ENCODE assay signal across 15 cellular contexts in genomic region chr1:9251501-9251900, GRCh38. TPM values are rescaled to one million over a fixed set of nuclear protein-coding genes. Genes with fewer than 3 reads are reported as not detected.
DNase-seq lines count a peak whose midpoint lies in the region; ATAC-seq and TF ChIP-seq lines count a peak whose summit lies in the region.
"Had no signal": no experiment of that assay in that cellular context is flagged by ENCODE, and none has a peak within 500 bp of the region (broad histone marks: within the 10 kb centered on the region; RNA-seq: fewer than 3 reads in every experiment).

No MANE protein-coding gene starts in this region.

- H3K36me3 ChIP-seq in GM23338 (ENCODE audit: insufficient read depth) = no peaks in the 10 kb centered on the region
- peaks cover 0 to 46% (median 20%) of the 10 kb centered on the region in 4 donors for H3K36me3 ChIP-seq in right lobe of liver

- DNase-seq in GM23338 (ENCODE audit: low spot score) = no peak
- DNase-seq in dorsolateral prefrontal cortex = peak in 1 of 10 donors; percentile 42
- DNase-seq in right lobe of liver = peak in 1 of 3 donors; percentile 41
- no peak for DNase-seq in stimulated activated CD4-positive, alpha-beta T cell treated with anti-CD3 and anti-CD28 coated beads, Interleukin-12 subunit alpha, Interleukin-12 subunit beta, amount 100 ng/mL, for 4 hours
- DNase-seq in NK-92 treated with Interleukin-12 subunit alpha and Interleukin-12 subunit beta, amount 100 ng/mL, for 24 hours (lab: John Stamatoyannopoulos, UW) = no peak
- DNase-seq: activated CD4-positive, alpha-beta T cell treated with anti-CD3 and anti-CD28 coated beads for 1 hour; activated CD8-positive, alpha-beta memory T cell treated with anti-CD3 and anti-CD28 coated beads, Interleukin-2, amount 50 U/mL, for 48 hours; central memory CD4-positive, alpha-beta T cell; NCI-H146; NCI-H774 had no signal

- peaks cover 59% of the 10 kb centered on the region for H3K4me1 Mint-ChIP-seq in GM23338

- no peaks in the 10 kb centered on the region; the same call in 2 of the 3 replicates for H3K36me3 Mint-ChIP-seq in GM23338 (ENCODE audit: low read depth)

- H3K27me3 ChIP-seq in GM23338 (ENCODE audit: insufficient read depth) (no peaks in the 10 kb centered on the region), dorsolateral prefrontal cortex (no peaks in the 10 kb centered on the region), right lobe of liver (no peaks in the 10 kb centered on the region)

- no peak overlapping the region for H2AFZ ChIP-seq in GM23338

- peak overlapping the region; percentile 8; the same call in 1 of the 2 replicates for H3K4me2 ChIP-seq in GM23338

- no peak for TF ChIP-seq POLR2A in right lobe of liver (IDR thresholded peaks at IDR 0.05)

- WGBS in right lobe of liver (ENCODE audit: insufficient coverage, low coverage, low lambda C conversion rate, missing lambda C conversion rate) = 51% methylated on average over 4 of the region's 6 CpGs

- no peaks in the 10 kb centered on the region for H3F3A ChIP-seq in GM23338 (replicated peaks; ENCODE audit: low read depth)

- no peaks in the 10 kb centered on the region for H3K9me3 ChIP-seq in right lobe of liver

- H3K27ac Mint-ChIP-seq in GM23338 = no peak overlapping the region
- H3K27ac Mint-ChIP-seq: activated naive CD4-positive, alpha-beta T cell treated with anti-CD3 and anti-CD28 coated beads, Interleukin-2, amount 50 U/mL, for 24 hours; progenitor cell of endocrine pancreas had no signal

- H3K27me3 Mint-ChIP-seq in GM23338 (ENCODE audit: insufficient read depth, low read depth, poor library complexity) = peaks cover 12% of the 10 kb centered on the region
- H3K27me3 Mint-ChIP-seq: activated naive CD4-positive, alpha-beta T cell treated with anti-CD3 and anti-CD28 coated beads, Interleukin-2, amount 50 U/mL, for 24 hours; progenitor cell of endocrine pancreas had no signal

- peaks cover 29% of the 10 kb centered on the region for H3K4me1 ChIP-seq in GM23338 (ENCODE audit: insufficient read depth)
- H3K4me1 ChIP-seq in right lobe of liver = peaks cover 0 to 72% (median 37%) of the 10 kb centered on the region in 4 donors

- H3K27ac ChIP-seq in GM23338 (ENCODE audit: low read depth) = no peak overlapping the region
- H3K27ac ChIP-seq in dorsolateral prefrontal cortex = peak overlapping the region in 37 of 59 donors; percentile 9 to 93 (median 62)
- H3K27ac ChIP-seq in right lobe of liver = peak overlapping the region in 2 of 3 donors; percentile 14 to 62
- peak overlapping the region in 12 of 21 experiments; percentile 51 to 86 (median 73) for H3K27ac ChIP-seq in skin epidermis

- no peaks in the 10 kb centered on the region for H4K20me1 ChIP-seq in GM23338 (replicated peaks; ENCODE audit: insufficient read depth)

- no peak for TF ChIP-seq CTCF in GM23338 (conservative IDR thresholded peaks at IDR 0.05; ENCODE audit: low read depth in 2 of 2)
- TF ChIP-seq CTCF in dorsolateral prefrontal cortex (IDR thresholded peaks at IDR 0.05 in 54 of 56, conservative IDR thresholded peaks at IDR 0.05 in 2 of 56; ENCODE audit: low read depth in 1 of 56, partially characterized antibody in 56 of 56) = no peak
- TF ChIP-seq CTCF in right lobe of liver (IDR thresholded peaks at IDR 0.05) = no peak

- H3K4me3 ChIP-seq in GM23338 (no peak overlapping the region), dorsolateral prefrontal cortex (peak overlapping the region in 21 of 59 donors; percentile 1 to 49 (median 29)), right lobe of liver (no peak overlapping the region), skin epidermis (peak overlapping the region in 2 of 7 experiments; percentile 6 to 28)

- H3K4me3 Mint-ChIP-seq in GM23338 = no peak overlapping the region; the same call in 2 of the 3 replicates
- H3K4me3 Mint-ChIP-seq: activated naive CD4-positive, alpha-beta T cell treated with anti-CD3 and anti-CD28 coated beads, Interleukin-2, amount 50 U/mL, for 24 hours had no signal

- H3K79me2 ChIP-seq in GM23338 (replicated peaks; ENCODE audit: insufficient read depth) = no peaks in the 10 kb centered on the region

- ATAC-seq in GM23338 (peak; percentile 4; the same call in 2 of the 3 replicates), right lobe of liver (peak in 1 of 4 donors; percentile 1), HG02763 (IDR thresholded peaks at IDR 0.05; ENCODE audit: unreplicated experiment) (no peak), HG03457 (IDR thresholded peaks at IDR 0.05; ENCODE audit: unreplicated experiment) (no peak)

- H3K9me3 Mint-ChIP-seq in GM23338 = no peaks in the 10 kb centered on the region
- H3K9me3 Mint-ChIP-seq: activated naive CD4-positive, alpha-beta T cell treated with anti-CD3 and anti-CD28 coated beads, Interleukin-2, amount 50 U/mL, for 24 hours had no signal

- intact Hi-C loops in dorsolateral prefrontal cortex (cut with DNase I) = loop anchor here in 1 of 2 donors (5.0 kb wide), 1 partner anchor 69 kb away; no protein-coding TSS in a partner anchor
- intact Hi-C loops in right lobe of liver (cut with DNase I) = no loop called here

- H3K9me2 ChIP-seq in GM23338 (ENCODE audit: insufficient read depth) = no peaks in the 10 kb centered on the region

TF ChIP-seq in GM23338, 12 proteins besides CTCF, POLR2A, EP300 and RAD21 (continues in another document):
- TF ChIP-seq, protein P1, sequence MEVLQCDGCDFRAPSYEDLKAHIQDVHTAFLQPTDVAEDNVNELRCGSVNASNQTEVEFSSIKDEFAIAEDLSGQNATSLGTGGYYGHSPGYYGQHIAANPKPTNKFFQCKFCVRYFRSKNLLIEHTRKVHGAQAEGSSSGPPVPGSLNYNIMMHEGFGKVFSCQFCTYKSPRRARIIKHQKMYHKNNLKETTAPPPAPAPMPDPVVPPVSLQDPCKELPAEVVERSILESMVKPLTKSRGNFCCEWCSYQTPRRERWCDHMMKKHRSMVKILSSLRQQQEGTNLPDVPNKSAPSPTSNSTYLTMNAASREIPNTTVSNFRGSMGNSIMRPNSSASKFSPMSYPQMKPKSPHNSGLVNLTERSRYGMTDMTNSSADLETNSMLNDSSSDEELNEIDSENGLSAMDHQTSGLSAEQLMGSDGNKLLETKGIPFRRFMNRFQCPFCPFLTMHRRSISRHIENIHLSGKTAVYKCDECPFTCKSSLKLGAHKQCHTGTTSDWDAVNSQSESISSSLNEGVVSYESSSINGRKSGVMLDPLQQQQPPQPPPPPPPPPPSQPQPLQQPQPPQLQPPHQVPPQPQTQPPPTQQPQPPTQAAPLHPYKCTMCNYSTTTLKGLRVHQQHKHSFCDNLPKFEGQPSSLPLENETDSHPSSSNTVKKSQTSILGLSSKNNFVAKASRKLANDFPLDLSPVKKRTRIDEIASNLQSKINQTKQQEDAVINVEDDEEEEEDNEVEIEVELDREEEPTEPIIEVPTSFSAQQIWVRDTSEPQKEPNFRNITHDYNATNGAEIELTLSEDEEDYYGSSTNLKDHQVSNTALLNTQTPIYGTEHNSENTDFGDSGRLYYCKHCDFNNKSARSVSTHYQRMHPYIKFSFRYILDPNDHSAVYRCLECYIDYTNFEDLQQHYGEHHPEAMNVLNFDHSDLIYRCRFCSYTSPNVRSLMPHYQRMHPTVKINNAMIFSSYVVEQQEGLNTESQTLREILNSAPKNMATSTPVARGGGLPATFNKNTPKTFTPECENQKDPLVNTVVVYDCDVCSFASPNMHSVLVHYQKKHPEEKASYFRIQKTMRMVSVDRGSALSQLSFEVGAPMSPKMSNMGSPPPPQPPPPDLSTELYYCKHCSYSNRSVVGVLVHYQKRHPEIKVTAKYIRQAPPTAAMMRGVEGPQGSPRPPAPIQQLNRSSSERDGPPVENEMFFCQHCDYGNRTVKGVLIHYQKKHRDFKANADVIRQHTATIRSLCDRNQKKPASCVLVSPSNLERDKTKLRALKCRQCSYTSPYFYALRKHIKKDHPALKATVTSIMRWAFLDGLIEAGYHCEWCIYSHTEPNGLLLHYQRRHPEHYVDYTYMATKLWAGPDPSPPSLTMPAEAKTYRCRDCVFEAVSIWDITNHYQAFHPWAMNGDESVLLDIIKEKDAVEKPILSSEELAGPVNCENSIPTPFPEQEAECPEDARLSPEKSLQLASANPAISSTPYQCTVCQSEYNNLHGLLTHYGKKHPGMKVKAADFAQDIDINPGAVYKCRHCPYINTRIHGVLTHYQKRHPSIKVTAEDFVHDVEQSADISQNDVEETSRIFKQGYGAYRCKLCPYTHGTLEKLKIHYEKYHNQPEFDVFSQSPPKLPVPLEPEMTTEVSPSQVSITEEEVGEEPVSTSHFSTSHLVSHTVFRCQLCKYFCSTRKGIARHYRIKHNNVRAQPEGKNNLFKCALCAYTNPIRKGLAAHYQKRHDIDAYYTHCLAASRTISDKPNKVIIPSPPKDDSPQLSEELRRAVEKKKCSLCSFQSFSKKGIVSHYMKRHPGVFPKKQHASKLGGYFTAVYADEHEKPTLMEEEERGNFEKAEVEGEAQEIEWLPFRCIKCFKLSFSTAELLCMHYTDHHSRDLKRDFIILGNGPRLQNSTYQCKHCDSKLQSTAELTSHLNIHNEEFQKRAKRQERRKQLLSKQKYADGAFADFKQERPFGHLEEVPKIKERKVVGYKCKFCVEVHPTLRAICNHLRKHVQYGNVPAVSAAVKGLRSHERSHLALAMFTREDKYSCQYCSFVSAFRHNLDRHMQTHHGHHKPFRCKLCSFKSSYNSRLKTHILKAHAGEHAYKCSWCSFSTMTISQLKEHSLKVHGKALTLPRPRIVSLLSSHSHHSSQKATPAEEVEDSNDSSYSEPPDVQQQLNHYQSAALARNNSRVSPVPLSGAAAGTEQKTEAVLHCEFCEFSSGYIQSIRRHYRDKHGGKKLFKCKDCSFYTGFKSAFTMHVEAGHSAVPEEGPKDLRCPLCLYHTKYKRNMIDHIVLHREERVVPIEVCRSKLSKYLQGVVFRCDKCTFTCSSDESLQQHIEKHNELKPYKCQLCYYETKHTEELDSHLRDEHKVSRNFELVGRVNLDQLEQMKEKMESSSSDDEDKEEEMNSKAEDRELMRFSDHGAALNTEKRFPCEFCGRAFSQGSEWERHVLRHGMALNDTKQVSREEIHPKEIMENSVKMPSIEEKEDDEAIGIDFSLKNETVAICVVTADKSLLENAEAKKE (CRISPR knock-in tag; IDR thresholded peaks at IDR 0.05) = no peak
- TF ChIP-seq POLR2AphosphoS5 (IDR thresholded peaks at IDR 0.05; ENCODE audit: low read depth) = no peak

RNA-seq across cellular contexts. Expression of gene H6PD, which starts 16.9 kb away (rescaled TPM):
- 4.2 and 4.7 TPM in 2 replicates for total RNA-seq in GM23338 (2014; rRNA removed; shearing (Covaris generic))
- polyA plus RNA-seq in GM23338 (2016; fragmentation: Nextera tagmentation; extraction: Ambion mirVana) = 0.99 and 1.2 TPM in 2 replicates
- total RNA-seq in dorsolateral prefrontal cortex = 10 to 100 TPM in 118 of 120 experiments, 1 to 10 TPM in 2; 9.0 to 25.6 (median 15.7) TPM
- total RNA-seq in right lobe of liver = 100 to 1,000 TPM; 102 to 158 (median 120) TPM

RNA-seq across cellular contexts. Expression of gene SPSB1, which starts 41.2 kb away (rescaled TPM):
- total RNA-seq in GM23338 (2014; rRNA removed; shearing (Covaris generic)) = 6.8 and 7.6 TPM in 2 replicates
- polyA plus RNA-seq in GM23338 (2016; fragmentation: Nextera tagmentation; extraction: Ambion mirVana) = 2.1 and 2.4 TPM in 2 replicates
- total RNA-seq in dorsolateral prefrontal cortex = 10 to 100 TPM in 80 of 120 experiments, 1 to 10 TPM in 40; 4.7 to 43.4 (median 12.2) TPM
- total RNA-seq in right lobe of liver = 100 to 1,000 TPM in 1 of 6 experiments, 10 to 100 TPM in 4, 1 to 10 TPM in 1; 7.7 to 121 (median 37.0) TPM
